ENCODE assay signal across 8 cellular contexts in the genomic region with DNA sequence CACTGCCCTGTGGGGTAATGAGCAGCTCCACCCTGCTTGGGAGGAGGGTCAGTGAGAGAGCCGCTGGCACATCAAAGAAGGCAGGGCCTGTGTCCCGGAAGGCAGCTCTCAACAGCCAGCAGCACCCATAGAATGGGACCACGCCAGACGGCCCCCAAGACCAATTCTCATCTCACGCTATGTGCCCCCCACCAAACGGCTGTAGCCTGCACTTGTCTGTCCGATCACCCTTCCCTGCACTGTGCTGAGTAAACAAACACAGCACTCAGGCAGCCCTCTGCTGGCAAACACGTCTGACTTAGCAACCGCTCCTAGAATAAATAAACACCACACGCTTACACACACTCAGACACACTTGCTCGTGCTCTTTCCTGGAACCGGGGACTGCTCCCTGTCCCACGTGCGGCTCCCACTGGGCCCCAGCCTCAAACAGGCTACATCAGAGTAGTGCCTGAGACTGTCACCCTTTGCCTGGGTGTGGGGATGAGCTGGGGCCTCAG. TPM values are rescaled to one million over a fixed set of nuclear protein-coding genes. Genes with fewer than 3 reads are reported as not detected.
DNase-seq lines count a peak whose midpoint lies in the region; ATAC-seq and TF ChIP-seq lines count a peak whose summit lies in the region.

No MANE protein-coding gene starts in this region.

- intact Hi-C loops in right cardiac atrium (cut with DNase I): no loop called here
- intact Hi-C loops in activated CD4-positive, alpha-beta T cell treated with anti-CD3 and anti-CD28 coated beads, Interleukin-2, amount 10 ng/mL, durations not matched to agents 24 days and 14 days (cut with micrococcal nuclease): no loop called here

- no peaks in the 10 kb centered on the region for H4K20me1 ChIP-seq in SK-N-SH (ENCODE audit: insufficient read depth)

- H3K4me2 ChIP-seq in SK-N-SH: no peak overlapping the region
- peak overlapping the region; percentile 42 for H3K4me2 ChIP-seq in skeletal muscle satellite cell (ENCODE audit: low read length)

- CTCF ChIA-PET in SK-N-SH (lab: Yijun Ruan, JAX): interaction anchor here (0.6 to 8.0 kb wide), 16 partner anchors 8 to 197 kb away, joined by 3 to 95 read pairs (median 5); partner anchors contain the start of gene CDON

- H3K9me3 ChIP-seq in SK-N-SH (no peaks in the 10 kb centered on the region), right cardiac atrium (ENCODE audit: control insufficient read depth, low read length) (no peaks in the 10 kb centered on the region), skeletal muscle satellite cell (replicated peaks; ENCODE audit: low read length) (no peaks in the 10 kb centered on the region)

- no peak overlapping the region for H3K4me3 Mint-ChIP-seq in stimulated activated naive CD8-positive, alpha-beta T cell treated with anti-CD3 and anti-CD28 coated beads, Interleukin-15, amount 100 ng/mL, for 72 hours
- no peak overlapping the region for H3K4me3 Mint-ChIP-seq in immature natural killer cell
- no peak overlapping the region for H3K4me3 Mint-ChIP-seq in activated CD4-positive, alpha-beta T cell treated with anti-CD3 and anti-CD28 coated beads, Interleukin-2, amount 10 ng/mL, durations not matched to agents 24 days and 14 days

- ATAC-seq in stimulated activated naive CD8-positive, alpha-beta T cell treated with anti-CD3 and anti-CD28 coated beads, Interleukin-15, amount 100 ng/mL, for 72 hours: peak; percentile 33
- ATAC-seq in stimulated activated naive CD8-positive, alpha-beta T cell treated with anti-CD3 and anti-CD28 coated beads, Interleukin-15, Interleukin-2, amounts not matched to agents 100 U/mL and 50 U/mL, for 24 hours: no peak
- peak; percentile 81 to 83 for ATAC-seq in right cardiac atrium

- H3K79me2 ChIP-seq in SK-N-SH (ENCODE audit: insufficient read depth): no peaks in the 10 kb centered on the region

- no peak overlapping the region for H3K9ac ChIP-seq in SK-N-SH
- H3K9ac ChIP-seq in skeletal muscle satellite cell (ENCODE audit: low read depth, low read length): no peak overlapping the region

- POLR2A ChIA-PET in SK-N-SH (lab: Yijun Ruan, JAX): interaction anchor here (1.0 to 6.1 kb wide), 7 partner anchors 12 to 77 kb away, joined by 3 to 69 read pairs (median 11); partner anchors contain the start of gene CDON

- no peaks in the 10 kb centered on the region for H3K27me3 ChIP-seq in SK-N-SH (ENCODE audit: insufficient read depth)
- H3K27me3 ChIP-seq in right cardiac atrium (ENCODE audit: control insufficient read depth, insufficient read depth): no peaks in the 10 kb centered on the region
- H3K27me3 ChIP-seq in skeletal muscle satellite cell (ENCODE audit: control insufficient read depth, insufficient read depth, low read length): peaks cover 3% of the 10 kb centered on the region

- H3K4me1 ChIP-seq in SK-N-SH (ENCODE audit: control insufficient read depth in 1 of 2, insufficient read depth in 2 of 2, low read depth in 1 of 2, low read length in 1 of 2): peaks cover 32 to 70% of the 10 kb centered on the region in 2 experiments
- H3K4me1 ChIP-seq in right cardiac atrium (ENCODE audit: control insufficient read depth, insufficient read depth, low read length): peaks cover 30% of the 10 kb centered on the region
- peaks cover 49% of the 10 kb centered on the region for H3K4me1 ChIP-seq in skeletal muscle satellite cell (ENCODE audit: control insufficient read depth, insufficient read depth, low read length)

- H3K27ac ChIP-seq in SK-N-SH (ENCODE audit: low read depth in 2 of 2, low read length in 1 of 2) (peak overlapping the region in 1 of 2 experiments; percentile 100; a peak in 2 of 4 replicates), right cardiac atrium (ENCODE audit: low read length) (peak overlapping the region; percentile 89)

- H3K36me3 Mint-ChIP-seq in immature natural killer cell: no peaks in the 10 kb centered on the region
- no peaks in the 10 kb centered on the region for H3K36me3 Mint-ChIP-seq in activated CD4-positive, alpha-beta T cell treated with anti-CD3 and anti-CD28 coated beads, Interleukin-2, amount 10 ng/mL, durations not matched to agents 24 days and 14 days (ENCODE audit: low read depth)

- no peaks in the 10 kb centered on the region for H3K27me3 Mint-ChIP-seq in stimulated activated naive CD8-positive, alpha-beta T cell treated with anti-CD3 and anti-CD28 coated beads, Interleukin-15, amount 100 ng/mL, for 72 hours
- peaks cover 2 to 7% (median 4%) of the 10 kb centered on the region in 3 donors for H3K27me3 Mint-ChIP-seq in immature natural killer cell (ENCODE audit: low read depth in 3 of 3)
- no peaks in the 10 kb centered on the region for H3K27me3 Mint-ChIP-seq in activated CD4-positive, alpha-beta T cell treated with anti-CD3 and anti-CD28 coated beads, Interleukin-2, amount 10 ng/mL, durations not matched to agents 24 days and 14 days

- no peaks in the 10 kb centered on the region for H3F3A ChIP-seq in SK-N-SH (replicated peaks; ENCODE audit: insufficient read depth)

- no peak for TF ChIP-seq CTCF in SK-N-SH (IDR thresholded peaks at IDR 0.05)

- WGBS in SK-N-SH (ENCODE audit: low lambda C conversion rate): 75% methylated on average over 8 of the region's 14 CpGs
- WGBS in right cardiac atrium: 31% methylated on average over 14 of the region's 14 CpGs

- no peaks in the 10 kb centered on the region for H3K9me3 Mint-ChIP-seq in stimulated activated naive CD8-positive, alpha-beta T cell treated with anti-CD3 and anti-CD28 coated beads, Interleukin-15, amount 100 ng/mL, for 72 hours
- no peaks in the 10 kb centered on the region for H3K9me3 Mint-ChIP-seq in immature natural killer cell
- no peaks in the 10 kb centered on the region for H3K9me3 Mint-ChIP-seq in activated CD4-positive, alpha-beta T cell treated with anti-CD3 and anti-CD28 coated beads, Interleukin-2, amount 10 ng/mL, durations not matched to agents 24 days and 14 days

- H2AFZ ChIP-seq in SK-N-SH (ENCODE audit: low read depth): no peak overlapping the region

- H3K4me3 ChIP-seq in SK-N-SH (ENCODE audit: low read depth in 2 of 2, low read length in 1 of 2) (no peak overlapping the region), right cardiac atrium (ENCODE audit: low read length) (no peak overlapping the region), skeletal muscle satellite cell (ENCODE audit: low read length) (no peak overlapping the region)

- no peaks in the 10 kb centered on the region for H3K4me1 Mint-ChIP-seq in stimulated activated naive CD8-positive, alpha-beta T cell treated with anti-CD3 and anti-CD28 coated beads, Interleukin-15, amount 100 ng/mL, for 72 hours
- H3K4me1 Mint-ChIP-seq in immature natural killer cell: no peaks in the 10 kb centered on the region
- no peaks in the 10 kb centered on the region for H3K4me1 Mint-ChIP-seq in activated CD4-positive, alpha-beta T cell treated with anti-CD3 and anti-CD28 coated beads, Interleukin-2, amount 10 ng/mL, durations not matched to agents 24 days and 14 days

- TF ChIP-seq RAD21 in SK-N-SH (IDR thresholded peaks at IDR 0.05; ENCODE audit: low read length): peak; percentile 73

- H3K36me3 ChIP-seq in SK-N-SH (replicated peaks in 1 of 2; ENCODE audit: control insufficient read depth in 1 of 2, insufficient read depth in 2 of 2, low read length in 1 of 2) (no peaks in the 10 kb centered on the region), skeletal muscle satellite cell (ENCODE audit: insufficient read depth, low read length) (no peaks in the 10 kb centered on the region)

- H3K9me2 ChIP-seq in SK-N-SH: no peaks in the 10 kb centered on the region

- H3K27ac Mint-ChIP-seq in stimulated activated naive CD8-positive, alpha-beta T cell treated with anti-CD3 and anti-CD28 coated beads, Interleukin-15, amount 100 ng/mL, for 72 hours: no peak overlapping the region
- H3K27ac Mint-ChIP-seq in immature natural killer cell: no peak overlapping the region
- no peak overlapping the region for H3K27ac Mint-ChIP-seq in activated CD4-positive, alpha-beta T cell treated with anti-CD3 and anti-CD28 coated beads, Interleukin-2, amount 10 ng/mL, durations not matched to agents 24 days and 14 days

- TF ChIP-seq EP300 in SK-N-SH (IDR thresholded peaks at IDR 0.05; ENCODE audit: borderline replicate concordance in 1 of 2, low read depth in 1 of 2, low read length in 1 of 2): peak in 1 of 2 experiments; percentile 41; a peak in 1 of 4 replicates

- DNase-seq in stimulated activated naive CD8-positive, alpha-beta T cell treated with anti-CD3 and anti-CD28 coated beads, Interleukin-15, amount 100 ng/mL, for 72 hours: no peak
- no peak for DNase-seq in stimulated activated naive CD8-positive, alpha-beta T cell treated with anti-CD3 and anti-CD28 coated beads, Interleukin-15, Interleukin-2, amounts not matched to agents 100 U/mL and 50 U/mL, for 24 hours
- DNase-seq in SK-N-SH (peak; percentile 62), right cardiac atrium (peak; percentile 80 to 89 (median 87)), NOMO-1 treated with DMSO at 0.1 percent for 48 hours (lab: John Stamatoyannopoulos, UW; ENCODE audit: unreplicated experiment) (no peak), immature natural killer cell (no peak)
- no peak for DNase-seq in activated CD4-positive, alpha-beta T cell treated with anti-CD3 and anti-CD28 coated beads, Interleukin-2, amount 10 ng/mL, durations not matched to agents 24 days and 14 days

TF ChIP-seq in SK-N-SH, 30 proteins besides CTCF, POLR2A, EP300 and RAD21 (continues in another document):
- peak; percentile 65; the same call in 1 of the 2 replicates for TF ChIP-seq SMC3 (IDR thresholded peaks at IDR 0.05; ENCODE audit: low read depth, low read length)
- 0 out of 2 replicates have a peak, but pooled peaks have one; percentile 37 for TF ChIP-seq RCOR1 (IDR thresholded peaks at IDR 0.05; ENCODE audit: low read length)

RNA-seq across cellular contexts. Expression of gene CDON, which starts 53.2 kb away (rescaled TPM):
- polyA plus RNA-seq in SK-N-SH (2012; rRNA removed) (3.7 and 4.2 TPM in 2 replicates), right cardiac atrium (4.4 TPM), immature natural killer cell (not detected)
- 2.8 and 4.5 TPM in 2 replicates for polyA plus RNA-seq in SK-N-SH (2012; cell fraction: cytosol; rRNA removed)
- polyA plus RNA-seq in SK-N-SH (2012; cell fraction: nucleus; rRNA removed): 2.3 and 3.5 TPM in 2 replicates
- total RNA-seq in right cardiac atrium: 10 to 100 TPM; 18.4 to 32.2 (median 23.5) TPM
- 3.3 and 8.7 TPM in 2 replicates for total RNA-seq in skeletal muscle satellite cell (2012; rRNA removed)
- total RNA-seq in activated CD4-positive, alpha-beta T cell treated with anti-CD3 and anti-CD28 coated beads, Interleukin-2, amount 10 ng/mL, durations not matched to agents 24 days and 14 days: 1.9 TPM in 2 replicates

Comparison
In these comparisons a context has a peak if more than half of its experiments do, and no peak if none do; other contexts are left out.
1. DNase-seq: peak in SK-N-SH (single experiment) and right cardiac atrium (3 of 3); none in stimulated activated naive CD8-positive, alpha-beta T cell treated with anti-CD3 and anti-CD28 coated beads, Interleukin-15, amount 100 ng/mL, for 72 hours (0 of 2), stimulated activated naive CD8-positive, alpha-beta T cell treated with anti-CD3 and anti-CD28 coated beads, Interleukin-15, Interleukin-2, amounts not matched to agents 100 U/mL and 50 U/mL, for 24 hours (single experiment), NOMO-1 treated with DMSO at 0.1 percent for 48 hours (single experiment), immature natural killer cell (0 of 3) and activated CD4-positive, alpha-beta T cell treated with anti-CD3 and anti-CD28 coated beads, Interleukin-2, amount 10 ng/mL, durations not matched to agents 24 days and 14 days (single experiment).